Comparison of ENCODE assay signal across 22 cellular contexts in genomic region chr19:49925486-49925885, GRCh38. TPM values are rescaled to one million over a fixed set of nuclear protein-coding genes. Genes with fewer than 3 reads are reported as not detected.
DNase-seq lines count a peak whose midpoint lies in the region; ATAC-seq and TF ChIP-seq lines count a peak whose summit lies in the region.
"Had no signal": no experiment of that assay in that cellular context is flagged by ENCODE, and none has a peak within 500 bp of the region (broad histone marks: within the 10 kb centered on the region; RNA-seq: fewer than 3 reads in every experiment).

No MANE protein-coding gene starts in this region.

- peaks cover 54% of the 10 kb centered on the region for H3K36me3 Mint-ChIP-seq in activated CD8-positive, alpha-beta memory T cell treated with anti-CD3 and anti-CD28 coated beads, Interleukin-2, amount 10 ng/mL, durations not matched to agents 7 days and 5 days
- peaks cover 26% of the 10 kb centered on the region for H3K36me3 Mint-ChIP-seq in activated naive CD8-positive, alpha-beta T cell treated with anti-CD3 and anti-CD28 coated beads, Interleukin-2, amount 10 ng/mL, durations not matched to agents 7 days and 5 days
- peaks cover 10% of the 10 kb centered on the region for H3K36me3 Mint-ChIP-seq in progenitor cell of endocrine pancreas (ENCODE audit: insufficient read depth)

- peak overlapping the region; percentile 4 for H3K4me3 Mint-ChIP-seq in activated CD8-positive, alpha-beta memory T cell treated with anti-CD3 and anti-CD28 coated beads, Interleukin-2, amount 10 ng/mL, durations not matched to agents 7 days and 5 days
- H3K4me3 Mint-ChIP-seq in activated naive CD8-positive, alpha-beta T cell treated with anti-CD3 and anti-CD28 coated beads, Interleukin-2, amount 10 ng/mL, durations not matched to agents 7 days and 5 days = no peak overlapping the region
- H3K4me3 Mint-ChIP-seq in progenitor cell of endocrine pancreas (ENCODE audit: low read depth) = no peak overlapping the region
- H3K4me3 Mint-ChIP-seq: CD14-positive monocyte had no signal

- H3K27ac Mint-ChIP-seq in activated CD8-positive, alpha-beta memory T cell treated with anti-CD3 and anti-CD28 coated beads, Interleukin-2, amount 10 ng/mL, durations not matched to agents 7 days and 5 days = no peak overlapping the region
- H3K27ac Mint-ChIP-seq in activated naive CD8-positive, alpha-beta T cell treated with anti-CD3 and anti-CD28 coated beads, Interleukin-2, amount 10 ng/mL, durations not matched to agents 7 days and 5 days = peak overlapping the region; percentile 48
- H3K27ac Mint-ChIP-seq in progenitor cell of endocrine pancreas = peak overlapping the region; percentile 73

- no peak for TF ChIP-seq POLR2A in NB4 (IDR thresholded peaks at IDR 0.05; ENCODE audit: extremely low read depth, insufficient read length)

- CTCF ChIA-PET in activated CD8-positive, alpha-beta memory T cell treated with anti-CD3 and anti-CD28 coated beads, Interleukin-2, amount 10 ng/mL, durations not matched to agents 7 days and 5 days (lab: Charles Lee) = no interaction called here

- peak overlapping the region; percentile 6 for H3K4me3 ChIP-seq in NB4 (ENCODE audit: low read depth, low read length)
- H3K4me3 ChIP-seq: psoas muscle, smooth muscle cell, testis had no signal

- no peak for DNase-seq in activated CD8-positive, alpha-beta memory T cell treated with anti-CD3 and anti-CD28 coated beads, Interleukin-2, amount 10 ng/mL, durations not matched to agents 7 days and 5 days
- DNase-seq in activated CD8-positive, alpha-beta memory T cell treated with anti-CD3 and anti-CD28 coated beads, Interleukin-2, amount 50 U/mL, for 48 hours = no peak
- no peak for DNase-seq in NB4 (ENCODE audit: low read depth)
- DNase-seq in activated naive CD8-positive, alpha-beta T cell treated with anti-CD3 and anti-CD28 coated beads, Interleukin-2, amount 10 ng/mL, durations not matched to agents 7 days and 5 days = no peak
- DNase-seq in progenitor cell of endocrine pancreas (ENCODE audit: low spot score, unreplicated experiment) = no peak
- DNase-seq in HuH-7 (ENCODE audit: low spot score) = no peak
- DNase-seq: activated effector memory CD4-positive, alpha-beta T cell treated with anti-CD3 and anti-CD28 coated beads, Interleukin-2, amount 50 U/mL, for 16 hours; DMS153; foreskin keratinocyte; kidney glomerular epithelial cell; mesendoderm; NCI-H146; NCI-H774; psoas muscle; stimulated activated CD8-positive, alpha-beta memory T cell treated with anti-CD3 and anti-CD28 coated beads, Interleukin-4, amount 100 ng/mL, for 48 hours; testis had no signal

- peaks cover 66% of the 10 kb centered on the region for H3K4me1 Mint-ChIP-seq in activated CD8-positive, alpha-beta memory T cell treated with anti-CD3 and anti-CD28 coated beads, Interleukin-2, amount 10 ng/mL, durations not matched to agents 7 days and 5 days
- H3K4me1 Mint-ChIP-seq in activated naive CD8-positive, alpha-beta T cell treated with anti-CD3 and anti-CD28 coated beads, Interleukin-2, amount 10 ng/mL, durations not matched to agents 7 days and 5 days = peaks cover 39% of the 10 kb centered on the region
- peaks cover 27% of the 10 kb centered on the region for H3K4me1 Mint-ChIP-seq in progenitor cell of endocrine pancreas (ENCODE audit: low read depth)

- no peaks in the 10 kb centered on the region for H3K27me3 Mint-ChIP-seq in activated CD8-positive, alpha-beta memory T cell treated with anti-CD3 and anti-CD28 coated beads, Interleukin-2, amount 10 ng/mL, durations not matched to agents 7 days and 5 days
- no peaks in the 10 kb centered on the region for H3K27me3 Mint-ChIP-seq in activated naive CD8-positive, alpha-beta T cell treated with anti-CD3 and anti-CD28 coated beads, Interleukin-2, amount 10 ng/mL, durations not matched to agents 7 days and 5 days
- no peaks in the 10 kb centered on the region for H3K27me3 Mint-ChIP-seq in progenitor cell of endocrine pancreas

- TF ChIP-seq CTCF in NB4 (IDR thresholded peaks at IDR 0.05; ENCODE audit: low read depth, low read length) (no peak), progenitor cell of endocrine pancreas (IDR thresholded peaks at IDR 0.05; ENCODE audit: unreplicated experiment) (no peak)

- no peaks in the 10 kb centered on the region for H3K9me3 Mint-ChIP-seq in activated CD8-positive, alpha-beta memory T cell treated with anti-CD3 and anti-CD28 coated beads, Interleukin-2, amount 10 ng/mL, durations not matched to agents 7 days and 5 days (ENCODE audit: low read depth)
- H3K9me3 Mint-ChIP-seq in activated naive CD8-positive, alpha-beta T cell treated with anti-CD3 and anti-CD28 coated beads, Interleukin-2, amount 10 ng/mL, durations not matched to agents 7 days and 5 days = no peaks in the 10 kb centered on the region
- no peaks in the 10 kb centered on the region for H3K9me3 Mint-ChIP-seq in progenitor cell of endocrine pancreas (ENCODE audit: low read depth)

- POLR2A ChIA-PET in activated naive CD8-positive, alpha-beta T cell treated with anti-CD3 and anti-CD28 coated beads, Interleukin-2, amount 10 ng/mL, durations not matched to agents 7 days and 5 days (lab: Charles Lee) = interaction anchor here (0.7 kb wide), 1 partner anchor 10 kb away, joined by 8 read pairs; no protein-coding TSS in a partner anchor

- no peak for ATAC-seq in activated CD8-positive, alpha-beta memory T cell treated with anti-CD3 and anti-CD28 coated beads, Interleukin-2, amount 10 ng/mL, durations not matched to agents 7 days and 5 days
- ATAC-seq in activated naive CD8-positive, alpha-beta T cell treated with anti-CD3 and anti-CD28 coated beads, Interleukin-2, amount 10 ng/mL, durations not matched to agents 7 days and 5 days (ENCODE audit: low read depth) = no peak
- ATAC-seq in GM19452 (IDR thresholded peaks at IDR 0.05; ENCODE audit: unreplicated experiment) (no peak), HG03175 (IDR thresholded peaks at IDR 0.05; ENCODE audit: unreplicated experiment) (no peak)
- ATAC-seq: foreskin keratinocyte, psoas muscle had no signal

RNA-seq across cellular contexts. Expression of gene ATF5, which starts 3.5 kb away (rescaled TPM):
- 10 to 100 TPM in 1 of 2 experiments, 1 to 10 TPM in 1; 8.4 to 13.7 TPM for total RNA-seq in activated CD8-positive, alpha-beta memory T cell treated with anti-CD3 and anti-CD28 coated beads, Interleukin-2, amount 10 ng/mL, durations not matched to agents 7 days and 5 days
- total RNA-seq in activated naive CD8-positive, alpha-beta T cell treated with anti-CD3 and anti-CD28 coated beads, Interleukin-2, amount 10 ng/mL, durations not matched to agents 7 days and 5 days = 1 to 10 TPM; 6.9 TPM
- 14.5 and 15.9 TPM in 2 replicates for total RNA-seq in progenitor cell of endocrine pancreas

RNA-seq across cellular contexts. Expression of gene NUP62, which starts 3.8 kb away (rescaled TPM):
- total RNA-seq in activated CD8-positive, alpha-beta memory T cell treated with anti-CD3 and anti-CD28 coated beads, Interleukin-2, amount 10 ng/mL, durations not matched to agents 7 days and 5 days = 100 to 1,000 TPM; 128 to 192 TPM
- total RNA-seq in activated naive CD8-positive, alpha-beta T cell treated with anti-CD3 and anti-CD28 coated beads, Interleukin-2, amount 10 ng/mL, durations not matched to agents 7 days and 5 days = 100 to 1,000 TPM in 1 of 2 experiments, 10 to 100 TPM in 1; 94.2 to 105 TPM
- total RNA-seq in progenitor cell of endocrine pancreas = 80.8 and 85.9 TPM in 2 replicates

RNA-seq across cellular contexts. Expression of gene IL4I1, which starts 28.8 kb away (rescaled TPM):
- 10 to 100 TPM in 1 of 2 experiments, 1 to 10 TPM in 1; 1.7 to 12.3 TPM for total RNA-seq in activated CD8-positive, alpha-beta memory T cell treated with anti-CD3 and anti-CD28 coated beads, Interleukin-2, amount 10 ng/mL, durations not matched to agents 7 days and 5 days
- total RNA-seq in activated naive CD8-positive, alpha-beta T cell treated with anti-CD3 and anti-CD28 coated beads, Interleukin-2, amount 10 ng/mL, durations not matched to agents 7 days and 5 days = 1 to 10 TPM; 1.4 to 1.7 TPM
- 0.24 and 0.40 TPM in 2 replicates for total RNA-seq in progenitor cell of endocrine pancreas
- total RNA-seq: smooth muscle cell had no signal

RNA-seq across cellular contexts. Expression of gene SIGLEC11, which starts 35.5 kb away (rescaled TPM):
- not detected for total RNA-seq in activated CD8-positive, alpha-beta memory T cell treated with anti-CD3 and anti-CD28 coated beads, Interleukin-2, amount 10 ng/mL, durations not matched to agents 7 days and 5 days
- not detected for total RNA-seq in activated naive CD8-positive, alpha-beta T cell treated with anti-CD3 and anti-CD28 coated beads, Interleukin-2, amount 10 ng/mL, durations not matched to agents 7 days and 5 days
- not detected in 2 replicates for total RNA-seq in progenitor cell of endocrine pancreas
- total RNA-seq: astrocyte, foreskin keratinocyte, HT1080, smooth muscle cell had no signal

RNA-seq across cellular contexts. Expression of gene TBC1D17, which starts 48.0 kb away (rescaled TPM):
- total RNA-seq in activated CD8-positive, alpha-beta memory T cell treated with anti-CD3 and anti-CD28 coated beads, Interleukin-2, amount 10 ng/mL, durations not matched to agents 7 days and 5 days = 10 to 100 TPM; 26.2 to 39.3 TPM
- 10 to 100 TPM; 51.3 to 53.4 TPM for total RNA-seq in activated naive CD8-positive, alpha-beta T cell treated with anti-CD3 and anti-CD28 coated beads, Interleukin-2, amount 10 ng/mL, durations not matched to agents 7 days and 5 days
- 44.6 and 45.4 TPM in 2 replicates for total RNA-seq in progenitor cell of endocrine pancreas
